In genomic region chr1:38608202-38608864, GRCh38 we compare ENCODE assay signal across 7 cellular contexts.
DNase-seq lines count a peak whose midpoint lies in the region; ATAC-seq and TF ChIP-seq lines count a peak whose summit lies in the region.

No MANE protein-coding gene starts in this region.

- CTCF ChIA-PET in RWPE1 (lab: Yijun Ruan, JAX), result interaction anchor here (0.7 kb wide), 1 partner anchor 714 kb away, joined by 6 read pairs; no protein-coding TSS in a partner anchor

- H3K4me3 ChIP-seq in astrocyte of the cerebellum (ENCODE audit: low read depth, low read length), result no peak overlapping the region

- in situ Hi-C loops in astrocyte of the cerebellum (cut with HindIII; ENCODE audit: low sequenced_read_pairs), result no loop called here

- DNase-seq in GDM1 (lab: John Stamatoyannopoulos, UW) (peak; percentile 22), HT1080 (ENCODE audit: low read depth) (peak; percentile 18), astrocyte of the cerebellum (ENCODE audit: low read depth) (no peak), midbrain (lab: John Stamatoyannopoulos, UW) (peak; percentile 37), RWPE1 (ENCODE audit: low spot score) (no peak), HPDE6-E6E7 (ENCODE audit: extremely low spot score) (no peak)

- H3K27ac ChIP-seq in RWPE1, result no peak overlapping the region

- ATAC-seq in HG02759 (IDR thresholded peaks at IDR 0.05; ENCODE audit: unreplicated experiment), result no peak

- POLR2A ChIA-PET in RWPE1 (lab: Yijun Ruan, JAX; ENCODE audit: low non-redundant PET), result no interaction called here

- TF ChIP-seq CTCF in astrocyte of the cerebellum (IDR thresholded peaks at IDR 0.05; ENCODE audit: low read depth, low read length, missing control alignments) (peak; percentile 59), RWPE1 (conservative IDR thresholded peaks at IDR 0.05; ENCODE audit: low read depth) (no peak)

Comparison
In these comparisons a context has a peak if more than half of its experiments do, and no peak if none do; other contexts are left out.
1. DNase-seq: peak in GDM1 (single experiment), HT1080 (single experiment) and midbrain (single experiment); none in astrocyte of the cerebellum (single experiment), RWPE1 (single experiment) and HPDE6-E6E7 (single experiment).